In genomic region chr6:55496201-55496600, GRCh38 we compare ENCODE assay signal across 18 cellular contexts.
DNase-seq lines count a peak whose midpoint lies in the region; ATAC-seq, FAIRE-seq and TF ChIP-seq lines count a peak whose summit lies in the region.
"Had no signal": no experiment of that assay in that cellular context is flagged by ENCODE, and none has a peak within 500 bp of the region (broad histone marks: within the 10 kb centered on the region; RNA-seq: fewer than 3 reads in every experiment).

No MANE protein-coding gene starts in this region.

- DNase-seq in ELR (ENCODE audit: low read depth) (peak; percentile 28), HS-5 (ENCODE audit: low read depth) (peak; percentile 15), bronchial epithelial cell (ENCODE audit: low read depth) (peak; percentile 55), foreskin keratinocyte (peak; percentile 26 to 49), NCI-H82 treated with DMSO at 0.1 percent for 48 hours (lab: John Stamatoyannopoulos, UW; ENCODE audit: unreplicated experiment) (no peak), right cardiac atrium (no peak)
- DNase-seq: 8988T; CD4-positive, alpha-beta memory T cell; DMS79 treated with DMSO at 0.1 percent for 48 hours; GOT3; H7 had no signal

- intact Hi-C loops in right cardiac atrium (cut with DNase I) = no loop called here

- H3K27me3 ChIP-seq in bronchial epithelial cell (ENCODE audit: control insufficient read depth, insufficient read depth, low read length) (no peaks in the 10 kb centered on the region), foreskin keratinocyte (no peaks in the 10 kb centered on the region), right cardiac atrium (ENCODE audit: control insufficient read depth, insufficient read depth) (no peaks in the 10 kb centered on the region)
- H3K27me3 ChIP-seq: BLaER1 had no signal

- H3K9me3 ChIP-seq in right cardiac atrium (ENCODE audit: control insufficient read depth, low read length) = no peaks in the 10 kb centered on the region
- H3K9me3 ChIP-seq: BLaER1 had no signal

- FAIRE-seq in bronchial epithelial cell (lab: Jason Lieb, UNC) = no peak
- FAIRE-seq: GM12878, HTR-8/SVneo, K562 had no signal

- WGBS in right cardiac atrium = 95% methylated on average over 1 of the region's 1 CpG

- H3K4me3 ChIP-seq in bronchial epithelial cell (ENCODE audit: low read depth, low read length) (no peak overlapping the region), right cardiac atrium (ENCODE audit: low read length) (no peak overlapping the region)
- H3K4me3 ChIP-seq: BLaER1, GM12878, K562 had no signal

- H3K27ac ChIP-seq in foreskin keratinocyte (no peak overlapping the region), right cardiac atrium (ENCODE audit: low read length) (no peak overlapping the region)
- H3K27ac ChIP-seq: BLaER1, HL-60 had no signal

- ATAC-seq in foreskin keratinocyte = peak; percentile 69
- ATAC-seq in right cardiac atrium = no peak
- ATAC-seq in GM21786 (IDR thresholded peaks at IDR 0.05; ENCODE audit: unreplicated experiment) = no peak
- no peak for ATAC-seq in GM21723 (IDR thresholded peaks at IDR 0.05; ENCODE audit: unreplicated experiment)
- ATAC-seq: GM12878, K562 had no signal

- peaks cover 22% of the 10 kb centered on the region for H3K4me1 ChIP-seq in foreskin keratinocyte
- no peaks in the 10 kb centered on the region for H3K4me1 ChIP-seq in right cardiac atrium (ENCODE audit: control insufficient read depth, insufficient read depth, low read length)
- H3K4me1 ChIP-seq: BLaER1 had no signal

- H3K36me3 ChIP-seq in bronchial epithelial cell (ENCODE audit: control insufficient read depth, insufficient read depth, low read length) = no peaks in the 10 kb centered on the region
- H3K36me3 ChIP-seq: BLaER1 had no signal

- TF ChIP-seq CTCF in bronchial epithelial cell (IDR thresholded peaks at IDR 0.05; ENCODE audit: insufficient read depth, low read length, severe bottlenecking) = no peak
- peak; percentile 38 for TF ChIP-seq CTCF in foreskin keratinocyte (conservative IDR thresholded peaks at IDR 0.05)

Comparison
In these comparisons a context has a peak if more than half of its experiments do, and no peak if none do; other contexts are left out.
1. DNase-seq: peak in ELR (single experiment), HS-5 (single experiment), bronchial epithelial cell (single experiment) and foreskin keratinocyte (2 of 2); none in NCI-H82 treated with DMSO at 0.1 percent for 48 hours (single experiment) and right cardiac atrium (0 of 3).